18 cellular contexts compared by ENCODE assay signal in genomic region chr1:116982319-116983004, GRCh38. TPM values are rescaled to one million over a fixed set of nuclear protein-coding genes. Genes with fewer than 3 reads are reported as not detected.
DNase-seq lines count a peak whose midpoint lies in the region; ATAC-seq and TF ChIP-seq lines count a peak whose summit lies in the region.
"Had no signal": no experiment of that assay in that cellular context is flagged by ENCODE, and none has a peak within 500 bp of the region (broad histone marks: within the 10 kb centered on the region; RNA-seq: fewer than 3 reads in every experiment).

No MANE protein-coding gene starts in this region.

- H3K36me3 ChIP-seq in CD4-positive, CD25-positive, alpha-beta regulatory T cell (ENCODE audit: control insufficient read depth, insufficient read depth, low read length): no peaks in the 10 kb centered on the region
- no peaks in the 10 kb centered on the region for H3K36me3 ChIP-seq in mucosa of descending colon (ENCODE audit: low read depth)

- H3K27me3 Mint-ChIP-seq in CD4-positive, CD25-positive, alpha-beta regulatory T cell: no peaks in the 10 kb centered on the region

- no peak overlapping the region for H3K4me3 ChIP-seq in CD4-positive, CD25-positive, alpha-beta regulatory T cell (ENCODE audit: low read depth, low read length)
- H3K4me3 ChIP-seq in mucosa of descending colon: no peak overlapping the region
- H3K4me3 ChIP-seq: skin epidermis had no signal

- peak overlapping the region in 3 of 4 donors; percentile 28 to 49 (median 32) for H3K4me3 Mint-ChIP-seq in CD4-positive, CD25-positive, alpha-beta regulatory T cell
- H3K4me3 Mint-ChIP-seq: activated naive CD4-positive, alpha-beta T cell treated with anti-CD3 and anti-CD28 coated beads for 36 hours; IgD-negative memory B cell; memory B cell; stimulated activated effector memory CD8-positive, alpha-beta T cell treated with anti-CD3 and anti-CD28 coated beads, Interleukin-12 subunit alpha, Interleukin-12 subunit beta, amount 100 ng/mL, for 72 hours had no signal

- H3K9me3 Mint-ChIP-seq in CD4-positive, CD25-positive, alpha-beta regulatory T cell: peaks cover 0 to 4% (median 0%) of the 10 kb centered on the region in 7 donors
- H3K9me3 Mint-ChIP-seq: activated naive CD4-positive, alpha-beta T cell treated with anti-CD3 and anti-CD28 coated beads for 36 hours; memory B cell; stimulated activated effector memory CD8-positive, alpha-beta T cell treated with anti-CD3 and anti-CD28 coated beads, Interleukin-12 subunit alpha, Interleukin-12 subunit beta, amount 100 ng/mL, for 72 hours had no signal

- intact Hi-C loops in mucosa of descending colon (cut with DNase I, micrococcal nuclease): no loop called here

- ATAC-seq in CD4-positive, CD25-positive, alpha-beta regulatory T cell (ENCODE audit: low read depth in 2 of 2): no peak
- ATAC-seq in foreskin keratinocyte (peak; percentile 18), mucosa of descending colon (peak; percentile 93)
- ATAC-seq: stimulated activated effector memory CD8-positive, alpha-beta T cell treated with anti-CD3 and anti-CD28 coated beads, Interleukin-12 subunit alpha, Interleukin-12 subunit beta, amount 100 ng/mL, for 72 hours had no signal

- TF ChIP-seq CTCF in foreskin keratinocyte (conservative IDR thresholded peaks at IDR 0.05) (no peak), mucosa of descending colon (IDR thresholded peaks at IDR 0.05) (no peak)

- H3K4me1 ChIP-seq in CD4-positive, CD25-positive, alpha-beta regulatory T cell (ENCODE audit: control insufficient read depth, insufficient read depth, low read length, poor library complexity, severe bottlenecking): peaks cover 14% of the 10 kb centered on the region
- H3K4me1 ChIP-seq in foreskin keratinocyte (no peaks in the 10 kb centered on the region), mucosa of descending colon (ENCODE audit: low read depth) (peaks cover 12% of the 10 kb centered on the region)

- no peak overlapping the region for H3K27ac ChIP-seq in CD4-positive, CD25-positive, alpha-beta regulatory T cell (ENCODE audit: insufficient read depth, low read length, poor library complexity, severe bottlenecking)
- no peak overlapping the region for H3K27ac ChIP-seq in foreskin keratinocyte

- no peaks in the 10 kb centered on the region for H3K27me3 ChIP-seq in CD4-positive, CD25-positive, alpha-beta regulatory T cell (ENCODE audit: control insufficient read depth, insufficient read depth, low read length)
- no peaks in the 10 kb centered on the region for H3K27me3 ChIP-seq in foreskin keratinocyte

- H3K36me3 Mint-ChIP-seq in CD4-positive, CD25-positive, alpha-beta regulatory T cell: no peaks in the 10 kb centered on the region
- H3K36me3 Mint-ChIP-seq: memory B cell; stimulated activated effector memory CD8-positive, alpha-beta T cell treated with anti-CD3 and anti-CD28 coated beads, Interleukin-12 subunit alpha, Interleukin-12 subunit beta, amount 100 ng/mL, for 72 hours had no signal

- H3K4me1 Mint-ChIP-seq in CD4-positive, CD25-positive, alpha-beta regulatory T cell: peaks cover 8 to 24% (median 17%) of the 10 kb centered on the region in 4 donors
- H3K4me1 Mint-ChIP-seq: memory B cell had no signal

- no peak overlapping the region for H3K27ac Mint-ChIP-seq in CD4-positive, CD25-positive, alpha-beta regulatory T cell
- H3K27ac Mint-ChIP-seq: activated naive CD4-positive, alpha-beta T cell treated with anti-CD3 and anti-CD28 coated beads for 36 hours; IgD-negative memory B cell; memory B cell; stimulated activated effector memory CD8-positive, alpha-beta T cell treated with anti-CD3 and anti-CD28 coated beads, Interleukin-12 subunit alpha, Interleukin-12 subunit beta, amount 100 ng/mL, for 72 hours had no signal

- no peak for DNase-seq in CD4-positive, CD25-positive, alpha-beta regulatory T cell
- DNase-seq in HuH-7 (ENCODE audit: low spot score): peak; percentile 48
- no peak for DNase-seq in foreskin keratinocyte
- peak in 2 of 3 donors; percentile 62 to 72 for DNase-seq in mucosa of descending colon
- DNase-seq in mesenteric fat pad (ENCODE audit: low spot score): no peak
- DNase-seq in stimulated activated CD4-positive, alpha-beta T cell treated with anti-CD3 and anti-CD28 coated beads, Interleukin-4, amount 100 ng/mL, for 1 hour: no peak
- no peak for DNase-seq in stimulated activated naive CD4-positive, alpha-beta T cell (lab: John Stamatoyannopoulos, UW)
- no peak for DNase-seq in GM19238 (ENCODE audit: insufficient read length, low spot score)
- DNase-seq: activated naive CD4-positive, alpha-beta T cell treated with anti-CD3 and anti-CD28 coated beads for 36 hours; effector memory CD4-positive, alpha-beta T cell; GF-D8; NCI-H2107; NK-92 treated with Interleukin-12 subunit alpha and Interleukin-12 subunit beta, amount 100 ng/mL, for 24 hours; occipital lobe had no signal

- H3K9me3 ChIP-seq in CD4-positive, CD25-positive, alpha-beta regulatory T cell (ENCODE audit: control insufficient read depth in 2 of 2, low read length in 2 of 2): no peaks in the 10 kb centered on the region
- H3K9me3 ChIP-seq in mucosa of descending colon: no peaks in the 10 kb centered on the region

RNA-seq across cellular contexts. Expression of gene CD101, which starts 19.1 kb away (rescaled TPM):
- total RNA-seq in CD4-positive, CD25-positive, alpha-beta regulatory T cell: 14.9 TPM
- 10 to 100 TPM in 2 of 4 donors, 1 to 10 TPM in 2; 4.3 to 38.9 (median 19.4) TPM for polyA plus RNA-seq in CD4-positive, CD25-positive, alpha-beta regulatory T cell
- total RNA-seq in foreskin keratinocyte (0.44 and 2.0 TPM in 2 replicates), mucosa of descending colon (1 to 10 TPM; 4.6 to 6.1 (median 4.7) TPM), mesenteric fat pad (1.5 TPM)
- polyA plus RNA-seq in foreskin keratinocyte: 0.79 and 1.3 TPM in 2 replicates

Comparison
In these comparisons a context has a peak if more than half of its experiments do, and no peak if none do; other contexts are left out.
1. ATAC-seq: peak in foreskin keratinocyte (single experiment) and mucosa of descending colon (single experiment); none in CD4-positive, CD25-positive, alpha-beta regulatory T cell (0 of 2).
2. DNase-seq: peak in HuH-7 (single experiment) and mucosa of descending colon (2 of 3); none in CD4-positive, CD25-positive, alpha-beta regulatory T cell (0 of 3), foreskin keratinocyte (0 of 2), mesenteric fat pad (single experiment), stimulated activated CD4-positive, alpha-beta T cell treated with anti-CD3 and anti-CD28 coated beads, Interleukin-4, amount 100 ng/mL, for 1 hour (single experiment), stimulated activated naive CD4-positive, alpha-beta T cell (0 of 6) and GM19238 (single experiment).